ENCODE assay signal across 8 cellular contexts in genomic region chr9:75265525-75265972, GRCh38.
A peak's percentile ranks its signal among the peaks of the same experiment; 100 is the strongest.
DNase-seq lines count a peak whose midpoint lies in the region; ATAC-seq, FAIRE-seq and TF ChIP-seq lines count a peak whose summit lies in the region.

No MANE protein-coding gene starts in this region.

- H3K27me3 Mint-ChIP-seq in T-cell = no peaks in the 10 kb centered on the region

- no peak overlapping the region for H3K4me3 ChIP-seq in bronchial epithelial cell (ENCODE audit: low read depth, low read length)

- DNase-seq in NCI-H2081 (lab: John Stamatoyannopoulos, UW) = peak; percentile 18 to 50
- DNase-seq in NCI-H2081 treated with DMSO at 0.1 percent for 48 hours (lab: John Stamatoyannopoulos, UW) = no peak
- DNase-seq in LHCN-M2 (ENCODE audit: low read depth) = peak; percentile 37
- DNase-seq in T-cell = peak in 25 of 34 experiments; percentile 2 to 51 (median 34)
- peak; percentile 35 for DNase-seq in bronchial epithelial cell (ENCODE audit: low read depth)
- peak; percentile 57 for DNase-seq in kidney tubule cell (ENCODE audit: low spot score)
- DNase-seq in stimulated activated CD4-positive, alpha-beta T cell treated with anti-CD3 and anti-CD28 coated beads, TNF-alpha, amount 100 ng/mL, for 24 hours (ENCODE audit: low read depth in 3 of 3) = peak; percentile 21 to 33 (median 25)

- H3K9me3 Mint-ChIP-seq in T-cell = no peaks in the 10 kb centered on the region

- no peak for FAIRE-seq in bronchial epithelial cell (lab: Jason Lieb, UNC)

- POLR2A ChIA-PET in T-cell (lab: Charles Lee) = no interaction called here

- peaks cover 2% of the 10 kb centered on the region for H3K27me3 ChIP-seq in bronchial epithelial cell (ENCODE audit: control insufficient read depth, insufficient read depth, low read length)

- H3K36me3 ChIP-seq in bronchial epithelial cell (ENCODE audit: control insufficient read depth, insufficient read depth, low read length) = no peaks in the 10 kb centered on the region

- CTCF ChIA-PET in T-cell (lab: Charles Lee) = interaction anchor here (0.6 to 3.5 kb wide), 5 partner anchors 10 to 1037 kb away, joined by 3 to 33 read pairs (median 5); no protein-coding TSS in a partner anchor

- H3K4me3 Mint-ChIP-seq in T-cell = no peak overlapping the region

- peak; percentile 72 for TF ChIP-seq CTCF in bronchial epithelial cell (IDR thresholded peaks at IDR 0.05; ENCODE audit: insufficient read depth, low read length, severe bottlenecking)

- peaks cover 2 to 6% (median 2%) of the 10 kb centered on the region in 3 donors for H3K4me1 Mint-ChIP-seq in T-cell

- no peak overlapping the region for H3K27ac Mint-ChIP-seq in T-cell

- ATAC-seq in GM21825 (IDR thresholded peaks at IDR 0.05; ENCODE audit: unreplicated experiment) = peak; percentile 70
- peak; percentile 43 to 60 (median 58) for ATAC-seq in T-cell (replicated peaks in 1 of 4)

- H3K36me3 Mint-ChIP-seq in T-cell = peaks cover 12% of the 10 kb centered on the region
